Comparison of ENCODE assay signal across 22 cellular contexts in genomic region chr7:5750026-5750425, GRCh38. TPM values are rescaled to one million over a fixed set of nuclear protein-coding genes. Genes with fewer than 3 reads are reported as not detected.
A peak's percentile ranks its signal among the peaks of the same experiment; 100 is the strongest.
DNase-seq lines count a peak whose midpoint lies in the region; ATAC-seq and TF ChIP-seq lines count a peak whose summit lies in the region.
"Had no signal": no experiment of that assay in that cellular context is flagged by ENCODE, and none has a peak within 500 bp of the region (broad histone marks: within the 10 kb centered on the region; RNA-seq: fewer than 3 reads in every experiment).

No MANE protein-coding gene starts in this region.

- DNase-seq in GM04504 (ENCODE audit: low read depth) (peak; percentile 26), SK-MEL-5 (ENCODE audit: low read depth, low spot score) (peak; percentile 28), fibroblast of pulmonary artery (ENCODE audit: low read depth) (peak; percentile 53), smooth muscle cell (lab: John Stamatoyannopoulos, UW; ENCODE audit: unreplicated experiment) (no peak), cerebellar cortex (ENCODE audit: low spot score) (no peak), SW 1271 (lab: John Stamatoyannopoulos, UW) (no peak)
- DNase-seq: activated CD4-positive, CD25-positive, alpha-beta regulatory T cell; activated CD8-positive, alpha-beta T cell treated with anti-CD3 and anti-CD28 coated beads, Interleukin-2, amount 10 ng/mL, durations not matched to agents 7 days and 5 days; activated naive CD4-positive, alpha-beta T cell treated with anti-CD3 and anti-CD28 coated beads, Interleukin-2, amount 50 U/mL, for 16 hours; activated T-cell treated with anti-CD3 and anti-CD28 coated beads, Interleukin-2, amount 50 U/mL, for 4 hours; colonic mucosa; H7; left colon; mucosa of descending colon; NCI-H146; NCI-H2171; NCI-H774; SJCRH30 had no signal

- no peak overlapping the region for H3K9ac ChIP-seq in smooth muscle cell (ENCODE audit: low read depth)

- H3K79me2 ChIP-seq in smooth muscle cell (ENCODE audit: low read depth) = peaks cover 45% of the 10 kb centered on the region

- no peaks in the 10 kb centered on the region for H3K27me3 ChIP-seq in smooth muscle cell (ENCODE audit: low read depth)
- H3K27me3 ChIP-seq: colonic mucosa, neutrophil, right atrium auricular region, SJCRH30 had no signal

- H2AFZ ChIP-seq in smooth muscle cell (ENCODE audit: low read depth) = no peak overlapping the region

- no peaks in the 10 kb centered on the region for H3K4me1 ChIP-seq in smooth muscle cell (ENCODE audit: low read depth)
- H3K4me1 ChIP-seq: colonic mucosa, right atrium auricular region, SJCRH30 had no signal

- no peak overlapping the region for H3K4me3 ChIP-seq in fibroblast of pulmonary artery (replicated peaks; ENCODE audit: low read depth, low read length)
- H3K4me3 ChIP-seq in smooth muscle cell = no peak overlapping the region
- H3K4me3 ChIP-seq: colonic mucosa, mucosa of descending colon, right atrium auricular region, SJCRH30 had no signal

- H4K20me1 ChIP-seq in smooth muscle cell (ENCODE audit: low read depth) = peaks cover 75% of the 10 kb centered on the region

- no peaks in the 10 kb centered on the region for H3K9me3 ChIP-seq in smooth muscle cell (replicated peaks; ENCODE audit: low read depth)
- H3K9me3 ChIP-seq: colonic mucosa, mucosa of descending colon, neutrophil, right atrium auricular region had no signal

- H3K27ac ChIP-seq in smooth muscle cell (ENCODE audit: low read depth) = peak overlapping the region; percentile 20
- H3K27ac ChIP-seq: colonic mucosa, neutrophil, right atrium auricular region, SJCRH30 had no signal

- no peaks in the 10 kb centered on the region for H3F3A ChIP-seq in smooth muscle cell (ENCODE audit: low read depth)

- no peak overlapping the region for H3K4me2 ChIP-seq in smooth muscle cell

- in situ Hi-C loops in SK-MEL-5 (cut with HindIII; ENCODE audit: low pct_unique_long_range_greater_than_20kb, low sequenced_read_pairs) = no loop called here

- TF ChIP-seq CTCF in fibroblast of pulmonary artery (IDR thresholded peaks at IDR 0.05; ENCODE audit: low read length, missing control alignments) (no peak), smooth muscle cell (IDR thresholded peaks at IDR 0.05; ENCODE audit: borderline replicate concordance, insufficient read depth, poor library complexity, severe bottlenecking) (no peak)

- H3K36me3 ChIP-seq in smooth muscle cell (ENCODE audit: low read depth) = peaks cover 6% of the 10 kb centered on the region
- H3K36me3 ChIP-seq: colonic mucosa had no signal

- ATAC-seq in GM18511 (IDR thresholded peaks at IDR 0.05; ENCODE audit: unreplicated experiment) = no peak
- ATAC-seq: activated CD8-positive, alpha-beta T cell treated with anti-CD3 and anti-CD28 coated beads, Interleukin-2, amount 10 ng/mL, durations not matched to agents 7 days and 5 days; activated T-cell treated with anti-CD3 and anti-CD28 coated beads, Interleukin-2, amount 50 U/mL, for 4 hours; left colon; mucosa of descending colon; stimulated activated memory B cell treated with anti-CD40 and anti-IgM and Interleukin-4, amounts not matched to agents 10 μg/mL and 1 μg/mL and 100 μg/mL, for 72 hours had no signal

RNA-seq across cellular contexts. Expression of gene RNF216, which starts 31.4 kb away (rescaled TPM):
- 38.0 and 40.0 TPM in 2 replicates for total RNA-seq in SK-MEL-5 (2014; rRNA removed; shearing (Covaris generic))
- polyA plus RNA-seq in SK-MEL-5 (2015; cell fraction: cytosol; rRNA removed) = 43.6 and 55.8 TPM in 2 replicates
- polyA plus RNA-seq in SK-MEL-5 (2015; cell fraction: nucleus; rRNA removed) = 40.8 and 51.6 TPM in 2 replicates
- 23.5 and 26.3 TPM in 2 replicates for total RNA-seq in smooth muscle cell
- polyA plus RNA-seq in smooth muscle cell = 27.4 and 28.1 TPM in 2 replicates

Comparison
In these comparisons a context has a peak if more than half of its experiments do, and no peak if none do; other contexts are left out.
1. DNase-seq: peak in GM04504 (single experiment), SK-MEL-5 (single experiment) and fibroblast of pulmonary artery (single experiment); none in smooth muscle cell (single experiment), cerebellar cortex (single experiment) and SW 1271 (0 of 2).